Comparison of ENCODE assay signal across 27 cellular contexts in genomic region chr7:74396993-74397392, GRCh38. TPM values are rescaled to one million over a fixed set of nuclear protein-coding genes. Genes with fewer than 3 reads are reported as not detected.
"Had no signal": no experiment of that assay in that cellular context is flagged by ENCODE, and none has a peak within 500 bp of the region (broad histone marks: within the 10 kb centered on the region; RNA-seq: fewer than 3 reads in every experiment).

No MANE protein-coding gene starts in this region.

- FAIRE-seq: frontal cortex, keratinocyte, small intestine had no signal

- H3K27me3 Mint-ChIP-seq: effector memory CD8-positive, alpha-beta T cell; naive B cell; type B pancreatic cell had no signal

- H3K36me3 Mint-ChIP-seq: naive B cell; stimulated activated effector memory CD8-positive, alpha-beta T cell treated with anti-CD3 and anti-CD28 coated beads, Interleukin-12 subunit alpha, Interleukin-12 subunit beta, amount 100 ng/mL, for 72 hours had no signal

- H3K9ac ChIP-seq: neural progenitor cell had no signal

- H3K4me1 Mint-ChIP-seq: mesothelial cell of epicardium, nephron, neural progenitor cell had no signal

- H3K27me3 ChIP-seq: colonic mucosa, neural progenitor cell, stomach, thyroid gland had no signal

- H3K4me3 ChIP-seq: colonic mucosa, lung, mucosa of descending colon, neural progenitor cell, psoas muscle, stomach, thyroid gland had no signal

- H3K4me3 Mint-ChIP-seq: effector memory CD8-positive, alpha-beta T cell; immature natural killer cell; mesothelial cell of epicardium; nephron; neural progenitor cell; stimulated activated effector memory CD8-positive, alpha-beta T cell treated with anti-CD3 and anti-CD28 coated beads, Interleukin-12 subunit alpha, Interleukin-12 subunit beta, amount 100 ng/mL, for 72 hours; type B pancreatic cell had no signal

- H3K27ac Mint-ChIP-seq: effector memory CD8-positive, alpha-beta T cell; immature natural killer cell; mesothelial cell of epicardium; nephron; neural progenitor cell; stimulated activated effector memory CD8-positive, alpha-beta T cell treated with anti-CD3 and anti-CD28 coated beads, Interleukin-12 subunit alpha, Interleukin-12 subunit beta, amount 100 ng/mL, for 72 hours; type B pancreatic cell had no signal

- H3K36me3 ChIP-seq: neural progenitor cell, thyroid gland had no signal

- H3K9me3 Mint-ChIP-seq: effector memory CD8-positive, alpha-beta T cell; immature natural killer cell; mesothelial cell of epicardium; nephron; neural progenitor cell; stimulated activated effector memory CD8-positive, alpha-beta T cell treated with anti-CD3 and anti-CD28 coated beads, Interleukin-12 subunit alpha, Interleukin-12 subunit beta, amount 100 ng/mL, for 72 hours; type B pancreatic cell had no signal

- H3K4me1 ChIP-seq: colonic mucosa, neural progenitor cell, psoas muscle, thyroid gland had no signal

- DNase-seq: central memory CD4-positive, alpha-beta T cell; colonic mucosa; dermis blood vessel endothelial cell; effector memory CD8-positive, alpha-beta T cell; hypothalamus; immature natural killer cell; mesenchymal stem cell; naive B cell; nucleus accumbens; psoas muscle; right cardiac atrium; small intestine; stimulated activated CD4-positive, alpha-beta T cell treated with anti-CD3 and anti-CD28 coated beads, Interleukin-12 subunit alpha, Interleukin-12 subunit beta, amount 100 ng/mL, for 4 hours; stimulated activated CD4-positive, alpha-beta T cell treated with anti-CD3 and anti-CD28 coated beads, Interleukin-1b, Interleukin-23, amount 100 ng/mL, for 48 hours; stimulated activated CD4-positive, alpha-beta T cell treated with anti-CD3 and anti-CD28 coated beads, Interleukin-4, amount 100 ng/mL, for 24 hours; stimulated activated naive CD4-positive, alpha-beta T cell treated with Interleukin-2 at 50 U/mL for 16 hours; stomach; thyroid gland had no signal

- H3K27ac ChIP-seq: colonic mucosa, neural progenitor cell, psoas muscle, stomach, thyroid gland had no signal

- H3K9me3 ChIP-seq: colonic mucosa, mucosa of descending colon, psoas muscle, stomach, thyroid gland had no signal

RNA-seq across cellular contexts. Expression of gene GTF2IRD1, which starts 56.7 kb away (rescaled TPM):
- polyA plus RNA-seq: immature natural killer cell had no signal
